9 cellular contexts compared by ENCODE assay signal in genomic region chr21:36422279-36423098, GRCh38. TPM values are rescaled to one million over a fixed set of nuclear protein-coding genes. Genes with fewer than 3 reads are reported as not detected.
DNase-seq lines count a peak whose midpoint lies in the region; ATAC-seq, FAIRE-seq and TF ChIP-seq lines count a peak whose summit lies in the region.
"Had no signal": no experiment of that assay in that cellular context is flagged by ENCODE, and none has a peak within 500 bp of the region (broad histone marks: within the 10 kb centered on the region; RNA-seq: fewer than 3 reads in every experiment).

No MANE protein-coding gene starts in this region.

- H3K4me2 ChIP-seq in PC-9 (no peak overlapping the region), K562 (ENCODE audit: insufficient read depth, low read length) (no peak overlapping the region; the same call in 1 of the 2 replicates)

- 0 out of 4 replicates have a peak overlapping the region, but pooled peaks of 1 of the 2 experiments have one; percentile 12 for H3K9ac ChIP-seq in K562 (ENCODE audit: insufficient read depth in 1 of 2, low read depth in 2 of 2, low read length in 2 of 2)

- intact Hi-C loops in PC-9 (cut with micrococcal nuclease; ENCODE audit: unreplicated experiment), result loop anchor here (5.0 kb wide), 1 partner anchor 80 kb away; no protein-coding TSS in a partner anchor
- intact Hi-C loops in K562 (cut with micrococcal nuclease), result loop anchor here (5.0 kb wide), 3 partner anchors 50 to 80 kb away; no protein-coding TSS in a partner anchor

- FAIRE-seq in K562 (lab: Jason Lieb, UNC), result peak; percentile 67

- H3K27me3 ChIP-seq in PC-9 (ENCODE audit: insufficient read depth, low read depth) (no peaks in the 10 kb centered on the region), K562 (ENCODE audit: control insufficient read depth in 2 of 2, insufficient read depth in 2 of 2, low read length in 2 of 2) (no peaks in the 10 kb centered on the region), kidney epithelial cell (ENCODE audit: control insufficient read depth, insufficient read depth, low read length) (no peaks in the 10 kb centered on the region), tibial nerve (no peaks in the 10 kb centered on the region)

- H3K27ac ChIP-seq in PC-9 (no peak overlapping the region), K562 (ENCODE audit: extremely low read depth, low read depth, low read length) (no peak overlapping the region), tibial nerve (no peak overlapping the region)

- peak; percentile 47 for DNase-seq in Caki2 (ENCODE audit: low read depth)
- DNase-seq in H4 (ENCODE audit: low spot score), result peak; percentile 64
- peak in 1 of 2 experiments; percentile 57 for DNase-seq in PC-9
- DNase-seq in K562 (ENCODE audit: extremely low read depth in 1 of 4, low spot score in 3 of 4), result peak; percentile 85 to 90 (median 90)
- DNase-seq in kidney epithelial cell (ENCODE audit: low read depth), result no peak
- peak in 1 of 2 donors; percentile 20 for DNase-seq in tibial nerve (ENCODE audit: low spot score in 2 of 2)

- TF ChIP-seq EP300 in K562 (IDR thresholded peaks at IDR 0.05; ENCODE audit: low read length) (no peak), tibial nerve (IDR thresholded peaks at IDR 0.05) (no peak)

- TF ChIP-seq CTCF in PC-9 (conservative IDR thresholded peaks at IDR 0.05) (peak; percentile 80), K562 (IDR thresholded peaks at IDR 0.05 in 2 of 3, conservative IDR thresholded peaks at IDR 0.05 in 1 of 3; ENCODE audit: insufficient read depth in 2 of 3, low read depth in 1 of 3, low read length in 3 of 3) (peak; percentile 86 to 96 (median 86)), kidney epithelial cell (IDR thresholded peaks at IDR 0.05; ENCODE audit: insufficient read depth, low read length, poor library complexity, severe bottlenecking) (peak; percentile 88), tibial nerve (IDR thresholded peaks at IDR 0.05) (peak; percentile 11 to 37 (median 23))

- H3K9me2 ChIP-seq in PC-9 (ENCODE audit: insufficient read depth), result no peaks in the 10 kb centered on the region

- no peak for TF ChIP-seq POLR2A in K562 (conservative IDR thresholded peaks at IDR 0.05)
- no peak for TF ChIP-seq POLR2A in tibial nerve (IDR thresholded peaks at IDR 0.05)

- peak; percentile 86 for ATAC-seq in K562
- ATAC-seq in GM18858 (IDR thresholded peaks at IDR 0.05; ENCODE audit: unreplicated experiment), result no peak
- ATAC-seq in HG03342 (IDR thresholded peaks at IDR 0.05; ENCODE audit: unreplicated experiment), result no peak

- no peaks in the 10 kb centered on the region for H3K9me3 ChIP-seq in PC-9 (ENCODE audit: insufficient read depth, low read depth)
- H3K9me3 ChIP-seq in K562 (replicated peaks; ENCODE audit: control insufficient read depth, insufficient read depth, low read depth, low read length), result no peaks in the 10 kb centered on the region
- H3K9me3 ChIP-seq in tibial nerve, result no peaks in the 10 kb centered on the region

- POLR2A ChIA-PET in PC-9 (lab: Charles Lee; ENCODE audit: unreplicated experiment), result no interaction called here
- POLR2A ChIA-PET in K562 (lab: Yijun Ruan, JAX), result interaction anchor here (0.7 to 0.8 kb wide), 2 partner anchors 9 to 260 kb away, joined by 3 to 6 read pairs; no protein-coding TSS in a partner anchor

- H3K4me3 ChIP-seq in PC-9, result no peak overlapping the region
- H3K4me3 ChIP-seq in K562, result no peak overlapping the region
- H3K4me3 ChIP-seq in kidney epithelial cell (ENCODE audit: low read depth, low read length), result no peak overlapping the region
- no peak overlapping the region for H3K4me3 ChIP-seq in tibial nerve

- H3F3A ChIP-seq in PC-9 (ENCODE audit: insufficient read depth, low read depth), result no peaks in the 10 kb centered on the region

- H4K20me1 ChIP-seq in PC-9 (ENCODE audit: insufficient read depth) (no peaks in the 10 kb centered on the region), K562 (replicated peaks; ENCODE audit: control insufficient read depth, insufficient read depth, low read length) (peaks cover 14% of the 10 kb centered on the region)

- H3K36me3 ChIP-seq in PC-9 (ENCODE audit: low read depth), result no peaks in the 10 kb centered on the region
- H3K36me3 ChIP-seq in K562 (ENCODE audit: control insufficient read depth, insufficient read depth, low read length), result peaks cover 9% of the 10 kb centered on the region; the same call in 1 of the 3 replicates
- no peaks in the 10 kb centered on the region for H3K36me3 ChIP-seq in kidney epithelial cell (ENCODE audit: control insufficient read depth, insufficient read depth, low read length)
- peaks cover 0 to 8% (median 0%) of the 10 kb centered on the region in 3 donors for H3K36me3 ChIP-seq in tibial nerve

- WGBS in K562 (ENCODE audit: insufficient coverage, low coverage, missing lambda C conversion rate), result 31% methylated on average over 26 of the region's 28 CpGs
- WGBS in tibial nerve, 2 donors, result 69 to 77% methylated on average over 23 to 28 of the region's 28 CpGs

- BruUV-seq in PC-9 (replicated peaks; lab: Mats Ljungman, UMichigan), result no TSS peak
- BruUV-seq in K562 (replicated peaks; lab: Mats Ljungman, UMichigan), result no TSS peak

- H2AFZ ChIP-seq in PC-9 (no peak overlapping the region), K562 (ENCODE audit: low read depth, low read length) (no peak overlapping the region; the same call in 1 of the 2 replicates)

- in situ Hi-C loops in Caki2 (cut with HindIII; ENCODE audit: low pct_unique_long_range_greater_than_20kb, low sequenced_read_pairs), result no loop called here
- in situ Hi-C loops in K562 (cut with MboI), result no loop called here

- peaks cover 10% of the 10 kb centered on the region for H3K9me1 ChIP-seq in K562 (ENCODE audit: control insufficient read depth, insufficient read depth, low read length)

- CTCF ChIA-PET in PC-9 (lab: Charles Lee) (no interaction called here), K562 (lab: Yijun Ruan, JAX; ENCODE audit: low intra/inter-chr PET ratio) (interaction anchor here (0.6 to 1.5 kb wide), 3 partner anchors 495 to 513 kb away, joined by 3 to 6 read pairs (median 4); no protein-coding TSS in a partner anchor)

- H3K79me2 ChIP-seq in PC-9 (ENCODE audit: low read depth) (no peaks in the 10 kb centered on the region), K562 (ENCODE audit: control insufficient read depth, insufficient read depth, low read length) (no peaks in the 10 kb centered on the region)

- H3K4me1 ChIP-seq in PC-9 (replicated peaks; ENCODE audit: insufficient read depth), result no peaks in the 10 kb centered on the region
- H3K4me1 ChIP-seq in K562 (replicated peaks in 1 of 2; ENCODE audit: control insufficient read depth in 2 of 2, insufficient read depth in 2 of 2, low read length in 2 of 2), result peaks cover 7 to 13% of the 10 kb centered on the region in 2 experiments; a peak in 4 of 5 replicates
- H3K4me1 ChIP-seq in tibial nerve, result peaks cover 0 to 4% (median 0%) of the 10 kb centered on the region in 4 donors

- TF ChIP-seq RAD21 in K562 (CRISPR knock-in tag; conservative IDR thresholded peaks at IDR 0.05 in 1 of 2, IDR thresholded peaks at IDR 0.05 in 1 of 2), result peak; percentile 57 to 82

TF ChIP-seq in K562, 482 proteins besides CTCF, POLR2A, EP300 and RAD21 (continues in another document):
- TF ChIP-seq L3MBTL2 (IDR thresholded peaks at IDR 0.05) (peak; percentile 18; the same call in 1 of the 2 replicates), CBFB (CRISPR knock-in tag; IDR thresholded peaks at IDR 0.05) (no peak)

RNA-seq across cellular contexts. Expression of gene CHAF1B, which starts 37.3 kb away (rescaled TPM):
- 15.7 and 42.1 TPM in 2 replicates for total RNA-seq in Caki2 (2014; rRNA removed; shearing (Covaris generic); ENCODE audit: low replicate concordance)
- 12.4 and 19.2 TPM in 2 replicates for total RNA-seq in H4 (2014; rRNA removed; shearing (Covaris generic))
- total RNA-seq in PC-9 (2021) (12.9 and 14.1 TPM in 2 replicates), K562 (2014; rRNA removed) (17.8 and 23.0 TPM in 2 replicates), K562 (2014; rRNA removed; fragmentation: Illumina TruSeq; extraction: Trizol) (24.0 and 28.3 TPM in 2 replicates), K562 (2015; rRNA removed; fragmentation: Illumina TruSeq; extraction: Trizol) (22.7 and 23.4 TPM in 2 replicates), K562 (2021) (32.3 and 36.8 TPM in 2 replicates), kidney epithelial cell (3.3 and 3.6 TPM in 2 replicates), tibial nerve (1 to 10 TPM in 1 of 4 donors, under 1 TPM in 3; 0.59 to 1.2 (median 0.86) TPM)
- total RNA-seq in K562 (2011; cell fraction: chromatin; rRNA removed; ENCODE audit: low replicate concordance), result 28.3 and 29.4 TPM in 2 replicates
- total RNA-seq in K562 (2011; cell fraction: nucleolus; rRNA removed), result 14.1 and 17.0 TPM in 2 replicates
- 21.1 and 28.3 TPM in 2 replicates for total RNA-seq in K562 (2011; cell fraction: nucleoplasm; rRNA removed)
- polyA plus RNA-seq in K562 (2011; rRNA removed) (21.0 and 24.4 TPM in 2 replicates), K562 (2014; fragmentation: Illumina TruSeq; extraction: Trizol) (29.7 and 34.2 TPM in 2 replicates), K562 (2014; fragmentation: Nextera tagmentation; extraction: Ambion mirVana) (10 to 100 TPM in 1 of 2 experiments, 1 to 10 TPM in 1; 7.5 to 12.2 TPM), K562 (2014; rRNA removed) (19.4 and 23.4 TPM in 2 replicates)
- polyA plus RNA-seq in K562 (2011; cell fraction: cytosol; rRNA removed), result 14.7 and 17.6 TPM in 2 replicates
- polyA plus RNA-seq in K562 (2011; cell fraction: nucleus; rRNA removed), result 14.3 and 15.2 TPM in 2 replicates
- 19.3 and 19.7 TPM in 2 replicates for polyA plus RNA-seq in K562 (2012)
- polyA minus RNA-seq in K562 (2011; rRNA and poly(A)+ RNA removed), result 19.1 and 20.2 TPM in 2 replicates
- polyA minus RNA-seq in K562 (2011; cell fraction: cytosol; rRNA and poly(A)+ RNA removed), result 17.5 and 19.8 TPM in 2 replicates
- 7.4 and 10.0 TPM in 2 replicates for polyA minus RNA-seq in K562 (2011; cell fraction: nucleus; rRNA and poly(A)+ RNA removed)

RNA-seq across cellular contexts. Expression of gene CLDN14, which starts 57.4 kb away (rescaled TPM):
- total RNA-seq in Caki2 (2014; rRNA removed; shearing (Covaris generic); ENCODE audit: low replicate concordance), result 4.6 TPM in 1 of 2 replicates, not detected in the other
- not detected in 2 replicates for total RNA-seq in H4 (2014; rRNA removed; shearing (Covaris generic))
- not detected in 2 replicates for total RNA-seq in PC-9 (2021)
- not detected in 2 replicates for total RNA-seq in K562 (2011; cell fraction: chromatin; rRNA removed; ENCODE audit: low replicate concordance)
- total RNA-seq in K562 (2011; cell fraction: nucleolus; rRNA removed), result not detected in 2 replicates
- total RNA-seq in K562 (2011; cell fraction: nucleoplasm; rRNA removed), result not detected in 2 replicates
- total RNA-seq in K562 (2014; rRNA removed), result not detected in 2 replicates
- total RNA-seq in K562 (2014; rRNA removed; fragmentation: Illumina TruSeq; extraction: Trizol), result not detected in 2 replicates
- total RNA-seq in K562 (2015; rRNA removed; fragmentation: Illumina TruSeq; extraction: Trizol), result not detected in 2 replicates
- not detected in 2 replicates for total RNA-seq in K562 (2021)
- not detected in 2 replicates for polyA plus RNA-seq in K562 (2011; rRNA removed)
- polyA plus RNA-seq in K562 (2011; cell fraction: cytosol; rRNA removed), result not detected in 2 replicates
- polyA plus RNA-seq in K562 (2011; cell fraction: nucleus; rRNA removed), result not detected in 2 replicates
- polyA plus RNA-seq in K562 (2012), result not detected in 2 replicates
- not detected in 2 replicates for polyA plus RNA-seq in K562 (2014; fragmentation: Illumina TruSeq; extraction: Trizol)
- not detected for polyA plus RNA-seq in K562 (2014; fragmentation: Nextera tagmentation; extraction: Ambion mirVana)
- not detected in 2 replicates for polyA plus RNA-seq in K562 (2014; rRNA removed)
- polyA minus RNA-seq in K562 (2011; rRNA and poly(A)+ RNA removed), result not detected in 2 replicates
- polyA minus RNA-seq in K562 (2011; cell fraction: cytosol; rRNA and poly(A)+ RNA removed), result not detected in 2 replicates
- polyA minus RNA-seq in K562 (2011; cell fraction: nucleus; rRNA and poly(A)+ RNA removed), result not detected in 2 replicates
- 2.1 and 2.8 TPM in 2 replicates for total RNA-seq in kidney epithelial cell
- total RNA-seq in tibial nerve, result 1 to 10 TPM in 1 of 4 donors, not detected in 3; 1.3 TPM
- total RNA-seq: T-helper 2 cell treated with Interferon-gamma antibody and Interleukin-4, amounts not matched to agents 100 ng/mL and 5 ng/mL, for 36 hours had no signal

Comparison
In these comparisons a context has a peak if more than half of its experiments do, and no peak if none do; other contexts are left out.
1. CTCF ChIP-seq: peak in every context shown above with its lines; median percentile 88 in kidney epithelial cell; 86 in K562; 80 in PC-9; 23 in tibial nerve.